In genomic region chr11:127332896-127333295, GRCh38 we compare ENCODE assay signal across 27 cellular contexts.
"Had no signal": no experiment of that assay in that cellular context is flagged by ENCODE, and none has a peak within 500 bp of the region (broad histone marks: within the 10 kb centered on the region; RNA-seq: fewer than 3 reads in every experiment).

No MANE protein-coding gene starts in this region.

- DNase-seq: stimulated activated CD4-positive, alpha-beta T cell treated with anti-CD3 and anti-CD28 coated beads, Interleukin-2, amount 100 ng/mL, for 48 hours; stimulated activated CD4-positive, alpha-beta T cell treated with anti-CD3 and anti-CD28 coated beads, Interleukin-4, amount 100 ng/mL, for 1 hour; stimulated activated CD4-positive, alpha-beta T cell treated with anti-CD3 and anti-CD28 coated beads, Interleukin-4, amount 100 ng/mL, for 24 hours; stimulated activated CD4-positive, alpha-beta T cell treated with anti-CD3 and anti-CD28 coated beads, Interleukin-4, amount 100 ng/mL, for 4 hours; stimulated activated CD8-positive, alpha-beta memory T cell treated with anti-CD3 and anti-CD28 coated beads, Interleukin-4, amount 100 ng/mL, for 48 hours; stimulated activated naive B cell treated with anti-CD40 and anti-IgM and Interleukin-4, amounts not matched to agents 10 μg/mL and 1 μg/mL and 100 μg/mL, for 72 hours; stimulated activated naive CD4-positive, alpha-beta T cell; stimulated activated naive CD4-positive, alpha-beta T cell treated with Interleukin-2 at 50 U/mL for 16 hours; stimulated activated naive CD8-positive, alpha-beta T cell treated with anti-CD3 and anti-CD28 coated beads, Interleukin-15, amount 100 ng/mL, for 72 hours; stimulated activated naive CD8-positive, alpha-beta T cell treated with anti-CD3 and anti-CD28 coated beads, Interleukin-15, Interleukin-2, amounts not matched to agents 100 U/mL and 50 U/mL, for 24 hours; stomach; substantia nigra; testis; thyroid gland; tibial artery; transverse colon; trophoblast cell; upper lobe of left lung; upper lobe of right lung; uterus had no signal

- H3K36me3 ChIP-seq: stomach, suprapubic skin, thoracic aorta, thyroid gland, tibial artery, tibial nerve, transverse colon, upper lobe of left lung, upper lobe of right lung, uterus, vagina had no signal

- FAIRE-seq: urothelium cell line had no signal

- H3K9me3 ChIP-seq: testis, thoracic aorta, thyroid gland, transverse colon, upper lobe of right lung, uterus, vagina had no signal

- H3K27ac ChIP-seq: stomach, suprapubic skin, testis, thoracic aorta, thyroid gland, tibial artery, tibial nerve, transverse colon, upper lobe of left lung, upper lobe of right lung, uterus, vagina had no signal

- H3K27me3 ChIP-seq: stomach, suprapubic skin, testis, thyroid gland, tibial artery, tibial nerve, transverse colon, upper lobe of left lung, upper lobe of right lung, uterus, vagina had no signal

- H3K4me1 ChIP-seq: stomach, suprapubic skin, testis, thyroid gland, tibial artery, tibial nerve, transverse colon, upper lobe of left lung, upper lobe of right lung, uterus, vagina had no signal

- ATAC-seq: stimulated activated effector memory CD8-positive, alpha-beta T cell treated with anti-CD3 and anti-CD28 coated beads, Interleukin-12 subunit alpha, Interleukin-12 subunit beta, amount 100 ng/mL, for 72 hours; stimulated activated memory B cell treated with anti-CD40 and anti-IgM and Interleukin-4, amounts not matched to agents 10 μg/mL and 1 μg/mL and 100 μg/mL, for 72 hours; stimulated activated naive B cell treated with anti-CD40 and anti-IgM and Interleukin-4, amounts not matched to agents 10 μg/mL and 1 μg/mL and 100 μg/mL, for 72 hours; stimulated activated naive CD8-positive, alpha-beta T cell treated with anti-CD3 and anti-CD28 coated beads, Interleukin-15, amount 100 ng/mL, for 72 hours; stimulated activated naive CD8-positive, alpha-beta T cell treated with anti-CD3 and anti-CD28 coated beads, Interleukin-15, Interleukin-2, amounts not matched to agents 100 U/mL and 50 U/mL, for 24 hours; upper lobe of right lung had no signal

- H3K4me3 ChIP-seq: stomach, suprapubic skin, testis, thoracic aorta, thyroid gland, tibial artery, tibial nerve, transverse colon, upper lobe of left lung, upper lobe of right lung, uterus, vagina had no signal
